8 cellular contexts compared by ENCODE assay signal in genomic region chr20:62805711-62806382, GRCh38. TPM values are rescaled to one million over a fixed set of nuclear protein-coding genes. Genes with fewer than 3 reads are reported as not detected.
A peak's percentile ranks its signal among the peaks of the same experiment; 100 is the strongest.
DNase-seq lines count a peak whose midpoint lies in the region; ATAC-seq lines count a peak whose summit lies in the region.

No MANE protein-coding gene starts in this region.

- DNase-seq in T-helper 1 cell: no peak
- no peak for DNase-seq in activated naive CD8-positive, alpha-beta T cell treated with anti-CD3 and anti-CD28 coated beads for 36 hours
- DNase-seq in stimulated activated naive B cell treated with anti-CD40 and anti-IgM and Interleukin-4, amounts not matched to agents 10 μg/mL and 1 μg/mL and 100 μg/mL, for 72 hours: no peak

- H3K9me3 Mint-ChIP-seq in T-helper 1 cell treated with Interleukin-12 subunit alpha and Interleukin-12 subunit beta and Interleukin-4 antibody, amounts not matched to agents 30 μg/mL and 1 μg/mL, for 36 hours: no peaks in the 10 kb centered on the region
- H3K9me3 Mint-ChIP-seq in activated naive CD8-positive, alpha-beta T cell treated with anti-CD3 and anti-CD28 coated beads for 36 hours: no peaks in the 10 kb centered on the region
- no peaks in the 10 kb centered on the region for H3K9me3 Mint-ChIP-seq in stimulated activated naive B cell treated with anti-CD40 and anti-IgM and Interleukin-4, amounts not matched to agents 10 μg/mL and 1 μg/mL and 100 μg/mL, for 72 hours

- H3K36me3 ChIP-seq in iPS-18a (ENCODE audit: control insufficient read depth, low read depth, low read length): peaks cover 9% of the 10 kb centered on the region

- no peaks in the 10 kb centered on the region for H3K27me3 Mint-ChIP-seq in T-helper 1 cell treated with Interleukin-12 subunit alpha and Interleukin-12 subunit beta and Interleukin-4 antibody, amounts not matched to agents 30 μg/mL and 1 μg/mL, for 36 hours (ENCODE audit: low read depth)
- no peaks in the 10 kb centered on the region for H3K27me3 Mint-ChIP-seq in activated naive CD8-positive, alpha-beta T cell treated with anti-CD3 and anti-CD28 coated beads for 36 hours
- no peaks in the 10 kb centered on the region for H3K27me3 Mint-ChIP-seq in stimulated activated naive B cell treated with anti-CD40 and anti-IgM and Interleukin-4, amounts not matched to agents 10 μg/mL and 1 μg/mL and 100 μg/mL, for 72 hours

- H3K4me3 ChIP-seq in iPS-18a (ENCODE audit: low read length): peak overlapping the region; percentile 66

- peak in 1 of 2 donors; percentile 5 for ATAC-seq in stimulated activated naive B cell treated with anti-CD40 and anti-IgM and Interleukin-4, amounts not matched to agents 10 μg/mL and 1 μg/mL and 100 μg/mL, for 72 hours (replicated peaks)
- ATAC-seq in HG02623 (IDR thresholded peaks at IDR 0.05; ENCODE audit: unreplicated experiment): no peak
- ATAC-seq in HG03139 (IDR thresholded peaks at IDR 0.05; ENCODE audit: unreplicated experiment): no peak
- ATAC-seq in GM21367 (IDR thresholded peaks at IDR 0.05; ENCODE audit: unreplicated experiment): no peak

- peak overlapping the region; percentile 82 for H3K4me3 Mint-ChIP-seq in T-helper 1 cell treated with Interleukin-12 subunit alpha and Interleukin-12 subunit beta and Interleukin-4 antibody, amounts not matched to agents 30 μg/mL and 1 μg/mL, for 36 hours
- peak overlapping the region; percentile 82 for H3K4me3 Mint-ChIP-seq in activated naive CD8-positive, alpha-beta T cell treated with anti-CD3 and anti-CD28 coated beads for 36 hours
- peak overlapping the region; percentile 86 to 91 for H3K4me3 Mint-ChIP-seq in stimulated activated naive B cell treated with anti-CD40 and anti-IgM and Interleukin-4, amounts not matched to agents 10 μg/mL and 1 μg/mL and 100 μg/mL, for 72 hours

- H3K27ac ChIP-seq in iPS-18a (ENCODE audit: low read length): no peak overlapping the region

- H3K27ac Mint-ChIP-seq in T-helper 1 cell treated with Interleukin-12 subunit alpha and Interleukin-12 subunit beta and Interleukin-4 antibody, amounts not matched to agents 30 μg/mL and 1 μg/mL, for 36 hours: peak overlapping the region; percentile 31
- H3K27ac Mint-ChIP-seq in activated naive CD8-positive, alpha-beta T cell treated with anti-CD3 and anti-CD28 coated beads for 36 hours: peak overlapping the region; percentile 63
- H3K27ac Mint-ChIP-seq in stimulated activated naive B cell treated with anti-CD40 and anti-IgM and Interleukin-4, amounts not matched to agents 10 μg/mL and 1 μg/mL and 100 μg/mL, for 72 hours: peak overlapping the region; percentile 85

- H3K36me3 Mint-ChIP-seq in T-helper 1 cell treated with Interleukin-12 subunit alpha and Interleukin-12 subunit beta and Interleukin-4 antibody, amounts not matched to agents 30 μg/mL and 1 μg/mL, for 36 hours (ENCODE audit: low read depth): peaks cover 8% of the 10 kb centered on the region
- H3K36me3 Mint-ChIP-seq in activated naive CD8-positive, alpha-beta T cell treated with anti-CD3 and anti-CD28 coated beads for 36 hours: peaks cover 13% of the 10 kb centered on the region
- peaks cover 24 to 39% of the 10 kb centered on the region in 2 donors for H3K36me3 Mint-ChIP-seq in stimulated activated naive B cell treated with anti-CD40 and anti-IgM and Interleukin-4, amounts not matched to agents 10 μg/mL and 1 μg/mL and 100 μg/mL, for 72 hours

- H3K4me1 ChIP-seq in iPS-18a (ENCODE audit: control insufficient read depth, low read depth, low read length): no peaks in the 10 kb centered on the region

- peaks cover 16% of the 10 kb centered on the region for H3K4me1 Mint-ChIP-seq in T-helper 1 cell treated with Interleukin-12 subunit alpha and Interleukin-12 subunit beta and Interleukin-4 antibody, amounts not matched to agents 30 μg/mL and 1 μg/mL, for 36 hours (ENCODE audit: low read depth)
- peaks cover 28% of the 10 kb centered on the region for H3K4me1 Mint-ChIP-seq in activated naive CD8-positive, alpha-beta T cell treated with anti-CD3 and anti-CD28 coated beads for 36 hours
- H3K4me1 Mint-ChIP-seq in stimulated activated naive B cell treated with anti-CD40 and anti-IgM and Interleukin-4, amounts not matched to agents 10 μg/mL and 1 μg/mL and 100 μg/mL, for 72 hours: peaks cover 29 to 39% of the 10 kb centered on the region in 2 donors

- no peak overlapping the region for H3K9ac ChIP-seq in iPS-18a (ENCODE audit: low read length)

- peaks cover 8% of the 10 kb centered on the region for H3K27me3 ChIP-seq in iPS-18a (ENCODE audit: control insufficient read depth, insufficient read depth, low read length)

- H3K9me3 ChIP-seq in iPS-18a (ENCODE audit: control insufficient read depth, low read depth, low read length): no peaks in the 10 kb centered on the region

RNA-seq across cellular contexts. Expression of gene OGFR, which starts 1.2 kb away (rescaled TPM):
- 10 to 100 TPM; 66.1 to 69.9 TPM for total RNA-seq in activated naive CD8-positive, alpha-beta T cell treated with anti-CD3 and anti-CD28 coated beads for 36 hours

RNA-seq across cellular contexts. Expression of gene MRGBP, which starts 9.6 kb away (rescaled TPM):
- total RNA-seq in activated naive CD8-positive, alpha-beta T cell treated with anti-CD3 and anti-CD28 coated beads for 36 hours: 10 to 100 TPM; 19.3 to 19.8 TPM

RNA-seq across cellular contexts. Expression of gene COL9A3, which starts 11.0 kb away (rescaled TPM):
- total RNA-seq in activated naive CD8-positive, alpha-beta T cell treated with anti-CD3 and anti-CD28 coated beads for 36 hours: 1 to 10 TPM in 1 of 2 experiments, under 1 TPM in 1; 0.35 to 1.0 TPM

RNA-seq across cellular contexts. Expression of gene TCFL5, which starts 55.8 kb away (rescaled TPM):
- 1 to 10 TPM; 5.4 to 5.8 TPM for total RNA-seq in activated naive CD8-positive, alpha-beta T cell treated with anti-CD3 and anti-CD28 coated beads for 36 hours

Comparison
In these comparisons a context has a peak if more than half of its experiments do, and no peak if none do; other contexts are left out.
1. H3K27ac Mint-ChIP-seq: peak in every context shown above with its lines; median percentile 85 in stimulated activated naive B cell treated with anti-CD40 and anti-IgM and Interleukin-4, amounts not matched to agents 10 μg/mL and 1 μg/mL and 100 μg/mL, for 72 hours; 63 in activated naive CD8-positive, alpha-beta T cell treated with anti-CD3 and anti-CD28 coated beads for 36 hours; 31 in T-helper 1 cell treated with Interleukin-12 subunit alpha and Interleukin-12 subunit beta and Interleukin-4 antibody, amounts not matched to agents 30 μg/mL and 1 μg/mL, for 36 hours.